1 cellular context compared by ENCODE assay signal in genomic region chr11:83150450-83150849, GRCh38.
TF ChIP-seq lines count a peak whose summit lies in the region.

No MANE protein-coding gene starts in this region.

TF ChIP-seq in K562, 482 proteins besides CTCF, POLR2A, EP300 and RAD21:
- TF ChIP-seq PHB2 (IDR thresholded peaks at IDR 0.05; ENCODE audit: low read depth) (no peak), ZNF316 (IDR thresholded peaks at IDR 0.05) (no peak), CREBBP (IDR thresholded peaks at IDR 0.05; ENCODE audit: low read depth, low read length) (no peak), ZBTB49 (CRISPR knock-in tag; IDR thresholded peaks at IDR 0.05; ENCODE audit: borderline replicate concordance) (no peak), ZNF436 (CRISPR knock-in tag; IDR thresholded peaks at IDR 0.05) (no peak), ETV5 (CRISPR knock-in tag; IDR thresholded peaks at IDR 0.05; ENCODE audit: low read depth) (no peak), BDP1 (IDR thresholded peaks at IDR 0.05; ENCODE audit: insufficient read depth, insufficient read length) (no peak), RCOR1 (IDR thresholded peaks at IDR 0.05; ENCODE audit: borderline replicate concordance in 1 of 2, low read depth in 2 of 2, low read length in 2 of 2) (0 out of 4 replicates have a peak, but pooled peaks of 1 of the 2 experiments have one; percentile 33), MEIS2 (IDR thresholded peaks at IDR 0.05; ENCODE audit: partially characterized antibody) (peak; percentile 81), PKNOX1 (IDR thresholded peaks at IDR 0.05) (peak; percentile 43), TCF15 (CRISPR knock-in tag; IDR thresholded peaks at IDR 0.05) (0 out of 2 replicates have a peak, but pooled peaks have one; percentile 34), HDGF (IDR thresholded peaks at IDR 0.05) (no peak), KLF6 (CRISPR knock-in tag; IDR thresholded peaks at IDR 0.05; ENCODE audit: borderline replicate concordance) (no peak)
- TF ChIP-seq, protein P1, sequence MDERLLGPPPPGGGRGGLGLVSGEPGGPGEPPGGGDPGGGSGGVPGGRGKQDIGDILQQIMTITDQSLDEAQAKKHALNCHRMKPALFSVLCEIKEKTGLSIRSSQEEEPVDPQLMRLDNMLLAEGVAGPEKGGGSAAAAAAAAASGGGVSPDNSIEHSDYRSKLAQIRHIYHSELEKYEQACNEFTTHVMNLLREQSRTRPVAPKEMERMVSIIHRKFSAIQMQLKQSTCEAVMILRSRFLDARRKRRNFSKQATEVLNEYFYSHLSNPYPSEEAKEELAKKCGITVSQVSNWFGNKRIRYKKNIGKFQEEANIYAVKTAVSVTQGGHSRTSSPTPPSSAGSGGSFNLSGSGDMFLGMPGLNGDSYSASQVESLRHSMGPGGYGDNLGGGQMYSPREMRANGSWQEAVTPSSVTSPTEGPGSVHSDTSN (CRISPR knock-in tag; IDR thresholded peaks at IDR 0.05; ENCODE audit: low read depth) = no peak
- TF ChIP-seq, protein P1 (tag; conservative IDR thresholded peaks at IDR 0.05; ENCODE audit: low read depth) = peak; percentile 68
